In genomic region chr19:17488593-17489391, GRCh38 we compare ENCODE assay signal across 8 cellular contexts. TPM values are rescaled to one million over a fixed set of nuclear protein-coding genes. Genes with fewer than 3 reads are reported as not detected.
A peak's percentile ranks its signal among the peaks of the same experiment; 100 is the strongest.
DNase-seq lines count a peak whose midpoint lies in the region; ATAC-seq, FAIRE-seq and TF ChIP-seq lines count a peak whose summit lies in the region.

No MANE protein-coding gene starts in this region.

- H3K27ac Mint-ChIP-seq in activated T-helper 1 cell treated with anti-CD3 and anti-CD28 coated beads, Interleukin-12 subunit alpha, Interleukin-12 subunit beta, Interleukin-2, Interleukin-4 antibody, amounts not matched to agents 30 ng/mL and 10 ng/mL and 1 ng/mL, durations not matched to agents 14 hours and 24 hours and 36 hours = no peak overlapping the region

- H3K79me2 ChIP-seq in OCI-LY3 (ENCODE audit: low read length) = no peaks in the 10 kb centered on the region

- peak; percentile 74 for ATAC-seq in left ventricle myocardium superior
- no peak for ATAC-seq in GM18519 (IDR thresholded peaks at IDR 0.05; ENCODE audit: low FRiP score, unreplicated experiment)

- no peaks in the 10 kb centered on the region for H3K27me3 ChIP-seq in OCI-LY3 (ENCODE audit: low read depth, low read length)

- H2AFZ ChIP-seq in OCI-LY3 (ENCODE audit: low read depth, low read length) = no peak overlapping the region

- no peaks in the 10 kb centered on the region for H3K36me3 Mint-ChIP-seq in activated T-helper 1 cell treated with anti-CD3 and anti-CD28 coated beads, Interleukin-12 subunit alpha, Interleukin-12 subunit beta, Interleukin-2, Interleukin-4 antibody, amounts not matched to agents 30 ng/mL and 10 ng/mL and 1 ng/mL, durations not matched to agents 14 hours and 24 hours and 36 hours (ENCODE audit: low read depth)

- TF ChIP-seq CTCF in OCI-LY3 (IDR thresholded peaks at IDR 0.05; ENCODE audit: low read depth, low read length) = peak; percentile 35

- H4K20me1 ChIP-seq in OCI-LY3 (ENCODE audit: insufficient read depth, low read length) = no peaks in the 10 kb centered on the region

- no peaks in the 10 kb centered on the region for H3K9me3 Mint-ChIP-seq in activated T-helper 1 cell treated with anti-CD3 and anti-CD28 coated beads, Interleukin-12 subunit alpha, Interleukin-12 subunit beta, Interleukin-2, Interleukin-4 antibody, amounts not matched to agents 30 ng/mL and 10 ng/mL and 1 ng/mL, durations not matched to agents 14 hours and 24 hours and 36 hours

- peaks cover 7% of the 10 kb centered on the region for H3K4me1 Mint-ChIP-seq in activated T-helper 1 cell treated with anti-CD3 and anti-CD28 coated beads, Interleukin-12 subunit alpha, Interleukin-12 subunit beta, Interleukin-2, Interleukin-4 antibody, amounts not matched to agents 30 ng/mL and 10 ng/mL and 1 ng/mL, durations not matched to agents 14 hours and 24 hours and 36 hours (ENCODE audit: low read depth)

- peaks cover 5% of the 10 kb centered on the region for H3K27me3 Mint-ChIP-seq in activated T-helper 1 cell treated with anti-CD3 and anti-CD28 coated beads, Interleukin-12 subunit alpha, Interleukin-12 subunit beta, Interleukin-2, Interleukin-4 antibody, amounts not matched to agents 30 ng/mL and 10 ng/mL and 1 ng/mL, durations not matched to agents 14 hours and 24 hours and 36 hours (ENCODE audit: insufficient read depth)

- intact Hi-C loops in activated T-helper 1 cell treated with anti-CD3 and anti-CD28 coated beads, Interleukin-12 subunit alpha, Interleukin-12 subunit beta, Interleukin-2, Interleukin-4 antibody, amounts not matched to agents 30 ng/mL and 10 ng/mL and 1 ng/mL, durations not matched to agents 14 hours and 24 hours and 36 hours (cut with micrococcal nuclease) = no loop called here
- intact Hi-C loops in left ventricle myocardium superior (cut with micrococcal nuclease) = no loop called here

- no peak for FAIRE-seq in frontal cortex (lab: Jason Lieb, UNC)

- no peaks in the 10 kb centered on the region for H3K36me3 ChIP-seq in OCI-LY3 (replicated peaks; ENCODE audit: low read depth, low read length)

- no peak overlapping the region for H3K27ac ChIP-seq in OCI-LY3 (ENCODE audit: low read length)

- peaks cover 7% of the 10 kb centered on the region; the same call in 1 of the 2 replicates for H3K4me1 ChIP-seq in OCI-LY3 (ENCODE audit: low read length)

- H3K4me3 Mint-ChIP-seq in activated T-helper 1 cell treated with anti-CD3 and anti-CD28 coated beads, Interleukin-12 subunit alpha, Interleukin-12 subunit beta, Interleukin-2, Interleukin-4 antibody, amounts not matched to agents 30 ng/mL and 10 ng/mL and 1 ng/mL, durations not matched to agents 14 hours and 24 hours and 36 hours = no peak overlapping the region

- H3K4me2 ChIP-seq in OCI-LY3 (ENCODE audit: low read length) = peak overlapping the region; percentile 41

- H3K4me3 ChIP-seq in OCI-LY3 (ENCODE audit: low read length) = peak overlapping the region; percentile 61

- H3K9ac ChIP-seq in OCI-LY3 (ENCODE audit: low read length) = peak overlapping the region; percentile 5; the same call in 1 of the 2 replicates

- no peaks in the 10 kb centered on the region for H3K9me3 ChIP-seq in OCI-LY3 (ENCODE audit: insufficient read depth, low read length)

- DNase-seq in GM19240 (ENCODE audit: insufficient read length, low spot score) (peak; percentile 41), left ventricle myocardium superior (peak; percentile 67), frontal cortex (ENCODE audit: low spot score in 2 of 2) (no peak), putamen (ENCODE audit: low spot score) (no peak)
- peak; percentile 25 for DNase-seq in activated T-helper 1 cell treated with anti-CD3 and anti-CD28 coated beads, Interleukin-12 subunit alpha, Interleukin-12 subunit beta, Interleukin-2, Interleukin-4 antibody, amounts not matched to agents 30 ng/mL and 10 ng/mL and 1 ng/mL, durations not matched to agents 14 hours and 24 hours and 36 hours (ENCODE audit: low spot score)
- peak; percentile 71 to 80 (median 72) for DNase-seq in stimulated activated CD4-positive, alpha-beta T cell treated with anti-CD3 and anti-CD28 coated beads, Interleukin-12 subunit alpha, Interleukin-12 subunit beta, amount 100 ng/mL, for 48 hours (ENCODE audit: low read depth in 2 of 3, low spot score in 1 of 3)

RNA-seq across cellular contexts. Expression of gene SLC27A1, which starts 18.5 kb away (rescaled TPM):
- total RNA-seq in activated T-helper 1 cell treated with anti-CD3 and anti-CD28 coated beads, Interleukin-12 subunit alpha, Interleukin-12 subunit beta, Interleukin-2, Interleukin-4 antibody, amounts not matched to agents 30 ng/mL and 10 ng/mL and 1 ng/mL, durations not matched to agents 14 hours and 24 hours and 36 hours = 1.7 and 2.0 TPM in 2 replicates
- total RNA-seq in left ventricle myocardium superior (68.9 TPM), frontal cortex (10.2 TPM)

RNA-seq across cellular contexts. Expression of gene PGLS, which starts 22.7 kb away (rescaled TPM):
- 58.9 and 61.3 TPM in 2 replicates for total RNA-seq in activated T-helper 1 cell treated with anti-CD3 and anti-CD28 coated beads, Interleukin-12 subunit alpha, Interleukin-12 subunit beta, Interleukin-2, Interleukin-4 antibody, amounts not matched to agents 30 ng/mL and 10 ng/mL and 1 ng/mL, durations not matched to agents 14 hours and 24 hours and 36 hours
- 19.7 TPM for total RNA-seq in left ventricle myocardium superior
- total RNA-seq in frontal cortex = 38.3 TPM

RNA-seq across cellular contexts. Expression of gene NXNL1, which starts 28.1 kb away (rescaled TPM):
- not detected in 2 replicates for total RNA-seq in activated T-helper 1 cell treated with anti-CD3 and anti-CD28 coated beads, Interleukin-12 subunit alpha, Interleukin-12 subunit beta, Interleukin-2, Interleukin-4 antibody, amounts not matched to agents 30 ng/mL and 10 ng/mL and 1 ng/mL, durations not matched to agents 14 hours and 24 hours and 36 hours
- total RNA-seq in left ventricle myocardium superior (not detected), frontal cortex (not detected)

RNA-seq across cellular contexts. Expression of gene TMEM221, which starts 40.3 kb away (rescaled TPM):
- not detected in 2 replicates for total RNA-seq in activated T-helper 1 cell treated with anti-CD3 and anti-CD28 coated beads, Interleukin-12 subunit alpha, Interleukin-12 subunit beta, Interleukin-2, Interleukin-4 antibody, amounts not matched to agents 30 ng/mL and 10 ng/mL and 1 ng/mL, durations not matched to agents 14 hours and 24 hours and 36 hours
- total RNA-seq in left ventricle myocardium superior (not detected), frontal cortex (0.82 TPM)

Comparison
In these comparisons a context has a peak if more than half of its experiments do, and no peak if none do; other contexts are left out.
1. DNase-seq: peak in GM19240 (single experiment), activated T-helper 1 cell treated with anti-CD3 and anti-CD28 coated beads, Interleukin-12 subunit alpha, Interleukin-12 subunit beta, Interleukin-2, Interleukin-4 antibody, amounts not matched to agents 30 ng/mL and 10 ng/mL and 1 ng/mL, durations not matched to agents 14 hours and 24 hours and 36 hours (single experiment), left ventricle myocardium superior (single experiment) and stimulated activated CD4-positive, alpha-beta T cell treated with anti-CD3 and anti-CD28 coated beads, Interleukin-12 subunit alpha, Interleukin-12 subunit beta, amount 100 ng/mL, for 48 hours (3 of 3); none in frontal cortex (0 of 2) and putamen (single experiment).